Comparison of ENCODE assay signal across 9 cellular contexts in genomic region chr13:94617389-94618000, GRCh38. TPM values are rescaled to one million over a fixed set of nuclear protein-coding genes. Genes with fewer than 3 reads are reported as not detected.
DNase-seq lines count a peak whose midpoint lies in the region; ATAC-seq and TF ChIP-seq lines count a peak whose summit lies in the region.
"Had no signal": no experiment of that assay in that cellular context is flagged by ENCODE, and none has a peak within 500 bp of the region (broad histone marks: within the 10 kb centered on the region; RNA-seq: fewer than 3 reads in every experiment).

No MANE protein-coding gene starts in this region.

- peak; percentile 5 to 65 (median 35) for TF ChIP-seq CTCF in ascending aorta (IDR thresholded peaks at IDR 0.05)

- H3K9me3 ChIP-seq in ascending aorta, result no peaks in the 10 kb centered on the region

- H3K27ac ChIP-seq in ascending aorta, result no peak overlapping the region

- ATAC-seq in GM19043 (IDR thresholded peaks at IDR 0.05; ENCODE audit: low read depth, unreplicated experiment), result peak; percentile 46
- no peak for ATAC-seq in HG02623 (IDR thresholded peaks at IDR 0.05; ENCODE audit: unreplicated experiment)

- no peaks in the 10 kb centered on the region for H3K4me1 ChIP-seq in ascending aorta

- H3K27me3 ChIP-seq in ascending aorta, result no peaks in the 10 kb centered on the region

- H3K4me3 ChIP-seq in ascending aorta, result no peak overlapping the region

- peak; percentile 6 for DNase-seq in NCI-H2107 treated with DMSO at 0.1 percent for 48 hours (lab: John Stamatoyannopoulos, UW; ENCODE audit: unreplicated experiment)
- DNase-seq in NCI-H2107 (lab: John Stamatoyannopoulos, UW), result no peak
- DNase-seq in NAMALWA (ENCODE audit: low spot score), result peak; percentile 77
- no peak for DNase-seq in ascending aorta (ENCODE audit: low spot score in 2 of 2)
- DNase-seq in kidney glomerular epithelial cell (lab: John Stamatoyannopoulos, UW), result peak; percentile 16
- no peak for DNase-seq in GF-D8 (lab: John Stamatoyannopoulos, UW)
- DNase-seq: activated B cell treated with CpG ODN at 0.5 μM for 24 hours had no signal

- intact Hi-C loops in ascending aorta (cut with DNase I), result loop anchor here (1.0 kb wide), 1 partner anchor 182 kb away; no protein-coding TSS in a partner anchor

- H3K36me3 ChIP-seq in ascending aorta, result peaks cover 4 to 30% of the 10 kb centered on the region in 2 donors

RNA-seq across cellular contexts. Expression of gene GPR180, which starts 15.8 kb away (rescaled TPM):
- total RNA-seq in ascending aorta, result 2.3 TPM

RNA-seq across cellular contexts. Expression of gene TGDS, which starts 21.5 kb away (rescaled TPM):
- 22.6 TPM for total RNA-seq in ascending aorta

Comparison
In these comparisons a context has a peak if more than half of its experiments do, and no peak if none do; other contexts are left out.
1. DNase-seq: peak in NCI-H2107 treated with DMSO at 0.1 percent for 48 hours (single experiment), NAMALWA (single experiment) and kidney glomerular epithelial cell (single experiment); none in NCI-H2107 (single experiment), ascending aorta (0 of 2) and GF-D8 (single experiment).